Comparison of ENCODE assay signal across 21 cellular contexts in genomic region chr3:56806407-56806806, GRCh38. TPM values are rescaled to one million over a fixed set of nuclear protein-coding genes. Genes with fewer than 3 reads are reported as not detected.
DNase-seq lines count a peak whose midpoint lies in the region.
"Had no signal": no experiment of that assay in that cellular context is flagged by ENCODE, and none has a peak within 500 bp of the region (broad histone marks: within the 10 kb centered on the region; RNA-seq: fewer than 3 reads in every experiment).

No MANE protein-coding gene starts in this region.

- H3K9me3 Mint-ChIP-seq in activated naive CD4-positive, alpha-beta T cell treated with anti-CD3 and anti-CD28 coated beads, Interleukin-2, amount 10 ng/mL, durations not matched to agents 7 days and 5 days: no peaks in the 10 kb centered on the region
- H3K9me3 Mint-ChIP-seq: activated T-cell treated with anti-CD3 and anti-CD28 coated beads, Interleukin-2, amount 50 U/mL, for 24 hours; CD4-positive, alpha-beta T cell; endodermal cell; nephron progenitor cell had no signal

- H3K27me3 ChIP-seq in muscle layer of colon (ENCODE audit: control insufficient read depth in 1 of 2, insufficient read depth in 2 of 2, low read length in 2 of 2): no peaks in the 10 kb centered on the region
- H3K27me3 ChIP-seq: esophagus squamous epithelium, gastrocnemius medialis, Peyer's patch, SJCRH30 had no signal

- H3K36me3 ChIP-seq in muscle layer of colon (ENCODE audit: insufficient read depth, low read length): no peaks in the 10 kb centered on the region
- H3K36me3 ChIP-seq: esophagus squamous epithelium, gastrocnemius medialis, Peyer's patch, SJCRH30 had no signal

- no peaks in the 10 kb centered on the region for H3K9me3 ChIP-seq in muscle layer of colon (ENCODE audit: low read length)
- H3K9me3 ChIP-seq: esophagus squamous epithelium, gastrocnemius medialis, Peyer's patch, SJCRH30 had no signal

- H3K27ac Mint-ChIP-seq in activated naive CD4-positive, alpha-beta T cell treated with anti-CD3 and anti-CD28 coated beads, Interleukin-2, amount 10 ng/mL, durations not matched to agents 7 days and 5 days: no peak overlapping the region
- H3K27ac Mint-ChIP-seq: activated CD4-positive, alpha-beta T cell treated with anti-CD3 and anti-CD28 coated beads for 36 hours; activated T-cell treated with anti-CD3 and anti-CD28 coated beads, Interleukin-2, amount 50 U/mL, for 24 hours; CD4-positive, alpha-beta T cell; endodermal cell; nephron progenitor cell had no signal

- DNase-seq in G401 (ENCODE audit: low spot score): peak; percentile 13
- DNase-seq in caudate nucleus (lab: John Stamatoyannopoulos, UW): peak in 41 of 61 donors; percentile 2 to 55 (median 34)
- peak in 40 of 49 donors; percentile 6 to 72 (median 34) for DNase-seq in substantia nigra (lab: John Stamatoyannopoulos, UW)
- no peak for DNase-seq in activated CD4-positive, CD25-positive, alpha-beta regulatory T cell treated with anti-CD3 and anti-CD28 coated beads, Interleukin-2, amount 50 U/mL, for 72 hours
- no peak for DNase-seq in activated naive CD4-positive, alpha-beta T cell treated with anti-CD3 and anti-CD28 coated beads, Interleukin-2, amount 10 ng/mL, durations not matched to agents 7 days and 5 days
- DNase-seq in AG08395 (ENCODE audit: low spot score): no peak
- DNase-seq: activated CD4-positive, alpha-beta T cell treated with anti-CD3 and anti-CD28 coated beads for 36 hours; activated gamma-delta T cell treated with Interleukin-2 at 50 U/mL for 16 hours; activated T-cell treated with anti-CD3 and anti-CD28 coated beads, Interleukin-2, amount 50 U/mL, for 24 hours; CD4-positive, alpha-beta T cell; endodermal cell; esophagus squamous epithelium; gastrocnemius medialis; GF-D8; NCI-H1436; nephron progenitor cell; Peyer's patch; SJCRH30 had no signal

- peaks cover 5% of the 10 kb centered on the region for H3K36me3 Mint-ChIP-seq in activated naive CD4-positive, alpha-beta T cell treated with anti-CD3 and anti-CD28 coated beads, Interleukin-2, amount 10 ng/mL, durations not matched to agents 7 days and 5 days

- H3K4me1 ChIP-seq in muscle layer of colon (ENCODE audit: insufficient read depth, low read length): peaks cover 43% of the 10 kb centered on the region

- H3K27me3 Mint-ChIP-seq in activated naive CD4-positive, alpha-beta T cell treated with anti-CD3 and anti-CD28 coated beads, Interleukin-2, amount 10 ng/mL, durations not matched to agents 7 days and 5 days: no peaks in the 10 kb centered on the region
- H3K27me3 Mint-ChIP-seq: activated CD4-positive, alpha-beta T cell treated with anti-CD3 and anti-CD28 coated beads for 36 hours; activated T-cell treated with anti-CD3 and anti-CD28 coated beads, Interleukin-2, amount 50 U/mL, for 24 hours; CD4-positive, alpha-beta T cell had no signal

- in situ Hi-C loops in G401 (cut with HindIII; ENCODE audit: low sequenced_read_pairs): no loop called here

- H3K27ac ChIP-seq in caudate nucleus (ENCODE audit: low read depth, low read length): peak overlapping the region; percentile 56
- peak overlapping the region; percentile 70 for H3K27ac ChIP-seq in muscle layer of colon (ENCODE audit: low read depth, low read length)
- peak overlapping the region; percentile 77 for H3K27ac ChIP-seq in substantia nigra (ENCODE audit: low read depth, low read length, poor library complexity, severe bottlenecking)
- H3K27ac ChIP-seq: coronary artery, esophagus squamous epithelium, gastrocnemius medialis, parathyroid adenoma, Peyer's patch, SJCRH30 had no signal

- H3K9ac ChIP-seq in muscle layer of colon (ENCODE audit: low read length): no peak overlapping the region
- H3K9ac ChIP-seq: parathyroid adenoma had no signal

- CTCF ChIA-PET in activated naive CD4-positive, alpha-beta T cell treated with anti-CD3 and anti-CD28 coated beads, Interleukin-2, amount 10 ng/mL, durations not matched to agents 7 days and 5 days (lab: Charles Lee): interaction anchor here (2.3 to 12.3 kb wide), 3 partner anchors 102 to 181 kb away, joined by 5 to 232 read pairs (median 171); no protein-coding TSS in a partner anchor

- peaks cover 11% of the 10 kb centered on the region for H3K4me1 Mint-ChIP-seq in activated naive CD4-positive, alpha-beta T cell treated with anti-CD3 and anti-CD28 coated beads, Interleukin-2, amount 10 ng/mL, durations not matched to agents 7 days and 5 days

- no peak overlapping the region for H3K4me3 ChIP-seq in muscle layer of colon (ENCODE audit: low read depth in 1 of 2, low read length in 2 of 2)
- H3K4me3 ChIP-seq: coronary artery, esophagus squamous epithelium, gastrocnemius medialis, Peyer's patch, SJCRH30 had no signal

- no peak overlapping the region for H3K4me3 Mint-ChIP-seq in activated naive CD4-positive, alpha-beta T cell treated with anti-CD3 and anti-CD28 coated beads, Interleukin-2, amount 10 ng/mL, durations not matched to agents 7 days and 5 days
- H3K4me3 Mint-ChIP-seq: activated CD4-positive, alpha-beta T cell treated with anti-CD3 and anti-CD28 coated beads for 36 hours; activated T-cell treated with anti-CD3 and anti-CD28 coated beads, Interleukin-2, amount 50 U/mL, for 24 hours; CD4-positive, alpha-beta T cell; endodermal cell; nephron progenitor cell had no signal

RNA-seq across cellular contexts. Expression of gene ARHGEF3, which starts 4.7 kb away (rescaled TPM):
- 12.7 and 13.8 TPM in 2 replicates for total RNA-seq in G401 (2014; rRNA removed; shearing (Covaris generic))

Comparison
In these comparisons a context has a peak if more than half of its experiments do, and no peak if none do; other contexts are left out.
1. DNase-seq: peak in G401 (single experiment), caudate nucleus (41 of 61) and substantia nigra (40 of 49); none in activated CD4-positive, CD25-positive, alpha-beta regulatory T cell treated with anti-CD3 and anti-CD28 coated beads, Interleukin-2, amount 50 U/mL, for 72 hours (single experiment), activated naive CD4-positive, alpha-beta T cell treated with anti-CD3 and anti-CD28 coated beads, Interleukin-2, amount 10 ng/mL, durations not matched to agents 7 days and 5 days (single experiment) and AG08395 (single experiment).
2. Peak in every context shown above with its lines, with median percentiles within 50 percentile points of each other: H3K27ac ChIP-seq.